ENCODE assay signal across 9 cellular contexts in the genomic region with DNA sequence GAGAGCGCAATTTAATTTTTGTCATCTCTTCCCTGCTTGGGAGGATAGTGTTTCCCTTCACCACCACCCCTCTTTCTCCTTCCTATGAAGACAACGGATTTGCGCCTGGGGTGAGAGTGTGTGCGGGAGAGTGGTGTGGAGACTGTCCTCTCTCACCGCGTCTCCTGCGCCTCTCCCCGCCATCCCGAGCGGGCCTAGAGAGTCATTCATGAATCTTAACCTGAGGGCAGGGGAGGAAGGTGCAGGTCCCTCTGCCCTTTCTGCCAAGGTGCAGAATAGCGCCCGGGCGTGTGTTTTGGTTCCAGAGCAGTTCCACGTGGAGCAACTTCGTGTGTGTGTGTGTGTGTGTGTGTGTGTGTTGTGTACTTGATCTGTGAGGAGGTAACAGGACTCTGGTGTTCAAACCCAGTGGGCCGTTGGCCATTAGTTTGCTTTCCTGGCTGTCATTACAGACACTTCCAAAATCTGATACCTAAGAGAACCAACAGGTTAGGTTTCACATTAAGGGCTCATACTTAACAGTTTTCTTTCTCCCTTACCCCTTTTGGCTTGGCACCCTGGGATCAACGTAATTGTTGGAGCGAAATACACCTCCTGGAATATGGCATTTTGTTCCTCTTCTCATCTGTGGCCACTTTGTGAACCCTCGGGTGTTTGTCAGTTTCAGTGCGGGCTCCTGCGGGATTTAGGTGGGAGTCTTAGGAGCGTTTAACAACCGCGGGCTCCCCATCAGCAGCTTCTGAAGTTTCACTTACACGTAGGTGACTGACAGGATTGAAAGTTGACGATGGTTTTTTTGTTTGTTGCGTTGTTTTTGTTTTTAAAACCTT. TPM values are rescaled to one million over a fixed set of nuclear protein-coding genes. Genes with fewer than 3 reads are reported as not detected.
DNase-seq lines count a peak whose midpoint lies in the region; ATAC-seq and TF ChIP-seq lines count a peak whose summit lies in the region.
"Had no signal": no experiment of that assay in that cellular context is flagged by ENCODE, and none has a peak within 500 bp of the region (broad histone marks: within the 10 kb centered on the region; RNA-seq: fewer than 3 reads in every experiment).

No MANE protein-coding gene starts in this region.

- H3K27ac ChIP-seq in thoracic aorta: no peak overlapping the region

- peak; percentile 20 to 48 (median 45) for DNase-seq in NCI-H1417 (lab: John Stamatoyannopoulos, UW)
- no peak for DNase-seq in NCI-H1417 treated with DMSO at 0.1 percent for 48 hours (lab: John Stamatoyannopoulos, UW)
- DNase-seq in islet precursor cell: peak; percentile 58
- no peak for DNase-seq in thoracic aorta (ENCODE audit: low spot score)
- DNase-seq in GM19238 (ENCODE audit: insufficient read length, low spot score): no peak

- H3K36me3 Mint-ChIP-seq in activated T-helper 17 cell treated with anti-CD3 and anti-CD28 coated beads, Interleukin-2, amount 50 U/mL, for 72 hours (ENCODE audit: low read depth): no peaks in the 10 kb centered on the region

- no peak for ATAC-seq in activated T-helper 17 cell treated with anti-CD3 and anti-CD28 coated beads, Interleukin-2, amount 50 U/mL, for 72 hours (replicated peaks)
- ATAC-seq in thoracic aorta (ENCODE audit: insufficient number of reproducible peaks, low FRiP score, low read depth) (no peak), GM19328 (IDR thresholded peaks at IDR 0.05; ENCODE audit: unreplicated experiment) (no peak), HG03108 (IDR thresholded peaks at IDR 0.05; ENCODE audit: unreplicated experiment) (no peak)

- peaks cover 5 to 27% of the 10 kb centered on the region in 2 donors for H3K4me1 ChIP-seq in thoracic aorta (ENCODE audit: control insufficient read depth in 1 of 2, low read depth in 2 of 2)

- H3K4me1 Mint-ChIP-seq in activated T-helper 17 cell treated with anti-CD3 and anti-CD28 coated beads, Interleukin-2, amount 50 U/mL, for 72 hours: peaks cover 4% of the 10 kb centered on the region

- H3K4me3 ChIP-seq in thoracic aorta: peak overlapping the region; percentile 70

- H3K4me3 Mint-ChIP-seq in activated T-helper 17 cell treated with anti-CD3 and anti-CD28 coated beads, Interleukin-2, amount 50 U/mL, for 72 hours: peak overlapping the region; percentile 7

- H3K9me3 ChIP-seq in thoracic aorta: no peaks in the 10 kb centered on the region

- H3K9me3 Mint-ChIP-seq in activated T-helper 17 cell treated with anti-CD3 and anti-CD28 coated beads, Interleukin-2, amount 50 U/mL, for 72 hours: no peaks in the 10 kb centered on the region

- H3K36me3 ChIP-seq in thoracic aorta: no peaks in the 10 kb centered on the region

- peaks cover 50% of the 10 kb centered on the region for H3K27me3 Mint-ChIP-seq in activated T-helper 17 cell treated with anti-CD3 and anti-CD28 coated beads, Interleukin-2, amount 50 U/mL, for 72 hours

- no peak for TF ChIP-seq CTCF in thoracic aorta (IDR thresholded peaks at IDR 0.05)

- no peak overlapping the region for H3K27ac Mint-ChIP-seq in activated T-helper 17 cell treated with anti-CD3 and anti-CD28 coated beads, Interleukin-2, amount 50 U/mL, for 72 hours

- H3K27me3 ChIP-seq in thoracic aorta (replicated peaks; ENCODE audit: insufficient read depth): peaks cover 9% of the 10 kb centered on the region

RNA-seq across cellular contexts. Expression of a gene that starts 1.8 kb away (rescaled TPM):
- not detected for total RNA-seq in activated T-helper 17 cell treated with anti-CD3 and anti-CD28 coated beads, Interleukin-2, amount 50 U/mL, for 72 hours
- total RNA-seq in thoracic aorta: 1 to 10 TPM; 1.3 to 3.0 TPM
- total RNA-seq: A172 had no signal

Comparison
In these comparisons a context has a peak if more than half of its experiments do, and no peak if none do; other contexts are left out.
1. DNase-seq: peak in NCI-H1417 (3 of 3) and islet precursor cell (single experiment); none in NCI-H1417 treated with DMSO at 0.1 percent for 48 hours (single experiment), thoracic aorta (single experiment) and GM19238 (single experiment).